9 cellular contexts compared by ENCODE assay signal in the genomic region with DNA sequence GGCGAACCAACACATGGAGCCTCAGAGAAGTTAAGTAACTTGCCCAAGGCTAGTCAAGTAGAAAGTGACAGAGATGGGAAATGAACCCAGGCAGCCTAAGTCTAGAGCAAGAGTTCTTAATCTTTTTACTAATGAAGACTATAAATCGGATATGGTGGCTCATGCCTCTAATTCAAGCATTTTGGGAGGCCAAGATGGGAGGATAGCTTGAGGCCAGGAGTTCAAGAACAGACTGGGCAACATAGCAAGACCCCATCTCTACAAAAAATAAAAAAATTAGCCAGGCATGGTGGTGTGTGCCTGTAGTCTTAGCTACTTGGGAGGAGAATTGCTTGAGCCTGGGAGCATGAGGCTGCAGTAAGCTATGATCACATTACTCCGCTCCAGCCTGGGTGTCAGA. TPM values are rescaled to one million over a fixed set of nuclear protein-coding genes. Genes with fewer than 3 reads are reported as not detected.
"Had no signal": no experiment of that assay in that cellular context is flagged by ENCODE, and none has a peak within 500 bp of the region (broad histone marks: within the 10 kb centered on the region; RNA-seq: fewer than 3 reads in every experiment).

No MANE protein-coding gene starts in this region.

- H3K4me3 Mint-ChIP-seq: GM23338, H9, HFFc6 had no signal

- DNase-seq: GM23248, GOT3, HCEC 1CT, HFFc6 had no signal

- H3K9me3 ChIP-seq: HAP-1 had no signal

- H3K36me3 ChIP-seq: HAP-1 had no signal

- H3K4me3 ChIP-seq: GM23248, GM23338, HAP-1 had no signal

- H3K27ac ChIP-seq: GM23248 had no signal

- H3K4me1 ChIP-seq: HAP-1 had no signal

- H3K9me3 Mint-ChIP-seq: GM23338, H9, HFFc6 had no signal

- H3K27ac Mint-ChIP-seq: GM23338, H9, HFFc6 had no signal

- ATAC-seq: HCT116 had no signal

RNA-seq across cellular contexts. Expression of a gene that starts 10.7 kb away (rescaled TPM):
- total RNA-seq: GM23248, GM23338, H7, H9, HFFc6 had no signal
